In genomic region chr17:36117505-36118382, GRCh38 we compare ENCODE assay signal across 19 cellular contexts. TPM values are rescaled to one million over a fixed set of nuclear protein-coding genes. Genes with fewer than 3 reads are reported as not detected.
DNase-seq lines count a peak whose midpoint lies in the region; ATAC-seq and TF ChIP-seq lines count a peak whose summit lies in the region.
"Had no signal": no experiment of that assay in that cellular context is flagged by ENCODE, and none has a peak within 500 bp of the region (broad histone marks: within the 10 kb centered on the region; RNA-seq: fewer than 3 reads in every experiment).

No MANE protein-coding gene starts in this region.

- DNase-seq in T-helper 2 cell treated with Interferon-gamma antibody and Interleukin-4, amounts not matched to agents 5 μg/mL and 100 μg/mL, for 36 hours (ENCODE audit: low spot score), result peak; percentile 54
- DNase-seq in T-helper 2 cell (no peak), GM12865 (ENCODE audit: low read depth) (peak; percentile 52), AG20443 (ENCODE audit: low spot score) (no peak), thyroid gland (no peak)
- no peak for DNase-seq in activated T-helper 1 cell treated with anti-CD3 and anti-CD28 coated beads, Interleukin-12 subunit alpha, Interleukin-12 subunit beta, Interleukin-2, Interleukin-4 antibody, amounts not matched to agents 30 ng/mL and 10 ng/mL and 1 ng/mL, durations not matched to agents 14 hours and 24 hours and 36 hours (ENCODE audit: low spot score)
- peak; percentile 69 for DNase-seq in stimulated activated CD4-positive, alpha-beta T cell treated with anti-CD3 and anti-CD28 coated beads, Interleukin-4, amount 100 ng/mL, for 24 hours
- DNase-seq: adrenal gland; CD8-positive, alpha-beta T cell; erythroblast; head of caudate nucleus; kidney; NCI-H1417 treated with DMSO at 0.1 percent for 48 hours; pancreas; SW 1271 had no signal

- H3K27me3 ChIP-seq in thyroid gland, result no peaks in the 10 kb centered on the region
- H3K27me3 ChIP-seq: adrenal gland had no signal

- TF ChIP-seq CTCF in GM12865 (IDR thresholded peaks at IDR 0.05; ENCODE audit: insufficient read depth, low read depth, low read length, missing control alignments) (no peak), thyroid gland (IDR thresholded peaks at IDR 0.05) (no peak)

- no peak for ATAC-seq in HG03354 (IDR thresholded peaks at IDR 0.05; ENCODE audit: poor library complexity, severe bottlenecking, unreplicated experiment)
- ATAC-seq: CD8-positive, alpha-beta T cell; pancreas had no signal

- H3K4me1 Mint-ChIP-seq in T-helper 2 cell treated with Interferon-gamma antibody and Interleukin-4, amounts not matched to agents 5 μg/mL and 100 μg/mL, for 36 hours (ENCODE audit: low read depth), result no peaks in the 10 kb centered on the region
- peaks cover 16% of the 10 kb centered on the region for H3K4me1 Mint-ChIP-seq in activated T-helper 1 cell treated with anti-CD3 and anti-CD28 coated beads, Interleukin-12 subunit alpha, Interleukin-12 subunit beta, Interleukin-2, Interleukin-4 antibody, amounts not matched to agents 30 ng/mL and 10 ng/mL and 1 ng/mL, durations not matched to agents 14 hours and 24 hours and 36 hours (ENCODE audit: low read depth)

- 35 to 41% methylated on average over 5 of the region's 5 CpGs for WGBS in thyroid gland, 2 donors

- intact Hi-C loops in activated T-helper 1 cell treated with anti-CD3 and anti-CD28 coated beads, Interleukin-12 subunit alpha, Interleukin-12 subunit beta, Interleukin-2, Interleukin-4 antibody, amounts not matched to agents 30 ng/mL and 10 ng/mL and 1 ng/mL, durations not matched to agents 14 hours and 24 hours and 36 hours (cut with micrococcal nuclease), result loop anchor here (1.0 kb wide), 3 partner anchors 27 to 43 kb away; partner anchors contain the start of gene CCL3
- intact Hi-C loops in thyroid gland (cut with DNase I), result no loop called here

- no peak overlapping the region for H3K27ac ChIP-seq in thyroid gland
- H3K27ac ChIP-seq: adrenal gland, pancreas had no signal

- no peak overlapping the region for H3K27ac Mint-ChIP-seq in T-helper 2 cell treated with Interferon-gamma antibody and Interleukin-4, amounts not matched to agents 5 μg/mL and 100 μg/mL, for 36 hours
- H3K27ac Mint-ChIP-seq in activated T-helper 1 cell treated with anti-CD3 and anti-CD28 coated beads, Interleukin-12 subunit alpha, Interleukin-12 subunit beta, Interleukin-2, Interleukin-4 antibody, amounts not matched to agents 30 ng/mL and 10 ng/mL and 1 ng/mL, durations not matched to agents 14 hours and 24 hours and 36 hours, result peak overlapping the region; percentile 56
- H3K27ac Mint-ChIP-seq: CD8-positive, alpha-beta T cell had no signal

- H3K4me3 Mint-ChIP-seq in T-helper 2 cell treated with Interferon-gamma antibody and Interleukin-4, amounts not matched to agents 5 μg/mL and 100 μg/mL, for 36 hours, result no peak overlapping the region
- H3K4me3 Mint-ChIP-seq in activated T-helper 1 cell treated with anti-CD3 and anti-CD28 coated beads, Interleukin-12 subunit alpha, Interleukin-12 subunit beta, Interleukin-2, Interleukin-4 antibody, amounts not matched to agents 30 ng/mL and 10 ng/mL and 1 ng/mL, durations not matched to agents 14 hours and 24 hours and 36 hours, result no peak overlapping the region
- H3K4me3 Mint-ChIP-seq: CD8-positive, alpha-beta T cell had no signal

- H3K9me3 Mint-ChIP-seq in T-helper 2 cell treated with Interferon-gamma antibody and Interleukin-4, amounts not matched to agents 5 μg/mL and 100 μg/mL, for 36 hours, result peaks cover 5% of the 10 kb centered on the region
- H3K9me3 Mint-ChIP-seq in activated T-helper 1 cell treated with anti-CD3 and anti-CD28 coated beads, Interleukin-12 subunit alpha, Interleukin-12 subunit beta, Interleukin-2, Interleukin-4 antibody, amounts not matched to agents 30 ng/mL and 10 ng/mL and 1 ng/mL, durations not matched to agents 14 hours and 24 hours and 36 hours, result peaks cover 7% of the 10 kb centered on the region

- no peak for TF ChIP-seq POLR2A in thyroid gland (IDR thresholded peaks at IDR 0.05)

- H3K4me1 ChIP-seq in thyroid gland, result no peaks in the 10 kb centered on the region
- H3K4me1 ChIP-seq: adrenal gland, pancreas had no signal

- H3K36me3 Mint-ChIP-seq in T-helper 2 cell treated with Interferon-gamma antibody and Interleukin-4, amounts not matched to agents 5 μg/mL and 100 μg/mL, for 36 hours (ENCODE audit: low read depth), result no peaks in the 10 kb centered on the region
- H3K36me3 Mint-ChIP-seq in activated T-helper 1 cell treated with anti-CD3 and anti-CD28 coated beads, Interleukin-12 subunit alpha, Interleukin-12 subunit beta, Interleukin-2, Interleukin-4 antibody, amounts not matched to agents 30 ng/mL and 10 ng/mL and 1 ng/mL, durations not matched to agents 14 hours and 24 hours and 36 hours (ENCODE audit: low read depth), result no peaks in the 10 kb centered on the region
- H3K36me3 Mint-ChIP-seq: CD8-positive, alpha-beta T cell had no signal

- peaks cover 2% of the 10 kb centered on the region for H3K27me3 Mint-ChIP-seq in T-helper 2 cell treated with Interferon-gamma antibody and Interleukin-4, amounts not matched to agents 5 μg/mL and 100 μg/mL, for 36 hours (ENCODE audit: low read depth)
- H3K27me3 Mint-ChIP-seq in activated T-helper 1 cell treated with anti-CD3 and anti-CD28 coated beads, Interleukin-12 subunit alpha, Interleukin-12 subunit beta, Interleukin-2, Interleukin-4 antibody, amounts not matched to agents 30 ng/mL and 10 ng/mL and 1 ng/mL, durations not matched to agents 14 hours and 24 hours and 36 hours (ENCODE audit: insufficient read depth), result peaks cover 5% of the 10 kb centered on the region

- H3K4me3 ChIP-seq in GM12865 (ENCODE audit: low read depth, low read length) (no peak overlapping the region), thyroid gland (replicated peaks in 1 of 3) (no peak overlapping the region)
- H3K4me3 ChIP-seq: adrenal gland, K562, pancreas had no signal

- H3K9me3 ChIP-seq in thyroid gland, result no peaks in the 10 kb centered on the region
- H3K9me3 ChIP-seq: adrenal gland, pancreas had no signal

- H3K36me3 ChIP-seq in thyroid gland, result no peaks in the 10 kb centered on the region
- H3K36me3 ChIP-seq: adrenal gland, pancreas had no signal

RNA-seq across cellular contexts. Expression of gene CCL4, which starts 14.1 kb away (rescaled TPM):
- 1,230 and 1,243 TPM in 2 replicates for total RNA-seq in activated T-helper 1 cell treated with anti-CD3 and anti-CD28 coated beads, Interleukin-12 subunit alpha, Interleukin-12 subunit beta, Interleukin-2, Interleukin-4 antibody, amounts not matched to agents 30 ng/mL and 10 ng/mL and 1 ng/mL, durations not matched to agents 14 hours and 24 hours and 36 hours
- total RNA-seq in thyroid gland, result 1 to 10 TPM in 2 of 4 donors, under 1 TPM in 1, not detected in 1; 0.78 to 4.3 (median 2.7) TPM
- total RNA-seq: H4, NCI-H460 had no signal

RNA-seq across cellular contexts. Expression of gene CCL3, which starts 27.8 kb away (rescaled TPM):
- total RNA-seq in activated T-helper 1 cell treated with anti-CD3 and anti-CD28 coated beads, Interleukin-12 subunit alpha, Interleukin-12 subunit beta, Interleukin-2, Interleukin-4 antibody, amounts not matched to agents 30 ng/mL and 10 ng/mL and 1 ng/mL, durations not matched to agents 14 hours and 24 hours and 36 hours, result 1,244 and 1,261 TPM in 2 replicates
- total RNA-seq in thyroid gland, result 1 to 10 TPM in 2 of 4 donors, not detected in 2; 1.7 to 3.9 TPM
- total RNA-seq: H4, NCI-H460 had no signal

RNA-seq across cellular contexts. Expression of gene CCL18, which starts 53.7 kb away (rescaled TPM):
- total RNA-seq in activated T-helper 1 cell treated with anti-CD3 and anti-CD28 coated beads, Interleukin-12 subunit alpha, Interleukin-12 subunit beta, Interleukin-2, Interleukin-4 antibody, amounts not matched to agents 30 ng/mL and 10 ng/mL and 1 ng/mL, durations not matched to agents 14 hours and 24 hours and 36 hours, result not detected in 2 replicates
- 1 to 10 TPM in 2 of 4 donors, under 1 TPM in 1, not detected in 1; 0.89 to 4.7 (median 2.5) TPM for total RNA-seq in thyroid gland
- total RNA-seq: CD8-positive, alpha-beta T cell; H4; K562; NCI-H460 had no signal

RNA-seq across cellular contexts. Expression of gene TBC1D3B, which starts 58.7 kb away (rescaled TPM):
- 7.1 and 9.1 TPM in 2 replicates for total RNA-seq in activated T-helper 1 cell treated with anti-CD3 and anti-CD28 coated beads, Interleukin-12 subunit alpha, Interleukin-12 subunit beta, Interleukin-2, Interleukin-4 antibody, amounts not matched to agents 30 ng/mL and 10 ng/mL and 1 ng/mL, durations not matched to agents 14 hours and 24 hours and 36 hours
- 1 to 10 TPM in 1 of 4 donors, not detected in 3; 3.9 TPM for total RNA-seq in thyroid gland

Comparison
In these comparisons a context has a peak if more than half of its experiments do, and no peak if none do; other contexts are left out.
1. DNase-seq: peak in T-helper 2 cell treated with Interferon-gamma antibody and Interleukin-4, amounts not matched to agents 5 μg/mL and 100 μg/mL, for 36 hours (single experiment), GM12865 (single experiment) and stimulated activated CD4-positive, alpha-beta T cell treated with anti-CD3 and anti-CD28 coated beads, Interleukin-4, amount 100 ng/mL, for 24 hours (single experiment); none in T-helper 2 cell (0 of 5), activated T-helper 1 cell treated with anti-CD3 and anti-CD28 coated beads, Interleukin-12 subunit alpha, Interleukin-12 subunit beta, Interleukin-2, Interleukin-4 antibody, amounts not matched to agents 30 ng/mL and 10 ng/mL and 1 ng/mL, durations not matched to agents 14 hours and 24 hours and 36 hours (single experiment), AG20443 (single experiment) and thyroid gland (0 of 2).
2. RNA of gene CCL4, which starts 14.1 kb away (total RNA-seq): 1,230 to 1,243 TPM in activated T-helper 1 cell treated with anti-CD3 and anti-CD28 coated beads, Interleukin-12 subunit alpha, Interleukin-12 subunit beta, Interleukin-2, Interleukin-4 antibody, amounts not matched to agents 30 ng/mL and 10 ng/mL and 1 ng/mL, durations not matched to agents 14 hours and 24 hours and 36 hours; 0.78 to 4.3 TPM in thyroid gland; every median in the first group is over 100 times any median in the second.
3. RNA of gene CCL3, which starts 27.8 kb away (total RNA-seq): 1,244 to 1,261 TPM in activated T-helper 1 cell treated with anti-CD3 and anti-CD28 coated beads, Interleukin-12 subunit alpha, Interleukin-12 subunit beta, Interleukin-2, Interleukin-4 antibody, amounts not matched to agents 30 ng/mL and 10 ng/mL and 1 ng/mL, durations not matched to agents 14 hours and 24 hours and 36 hours; 1.7 to 3.9 TPM in thyroid gland; every median in the first group is over 100 times any median in the second.